In genomic region chr3:94336076-94336741, GRCh38 we compare ENCODE assay signal across 8 cellular contexts.
A peak's percentile ranks its signal among the peaks of the same experiment; 100 is the strongest.
DNase-seq lines count a peak whose midpoint lies in the region; ATAC-seq, FAIRE-seq and TF ChIP-seq lines count a peak whose summit lies in the region.

No MANE protein-coding gene starts in this region.

- no peak overlapping the region for H3K27ac ChIP-seq in CD8-positive, alpha-beta memory T cell (ENCODE audit: low read depth, low read length)

- H3K36me3 Mint-ChIP-seq in activated naive CD4-positive, alpha-beta T cell treated with anti-CD3 and anti-CD28 coated beads, Interleukin-2, amount 10 ng/mL, durations not matched to agents 7 days and 5 days, result no peaks in the 10 kb centered on the region
- H3K36me3 Mint-ChIP-seq in CD8-positive, alpha-beta memory T cell, result no peaks in the 10 kb centered on the region

- no peaks in the 10 kb centered on the region for H3K4me1 ChIP-seq in CD8-positive, alpha-beta memory T cell (ENCODE audit: insufficient read depth, low read length)

- no peak overlapping the region for H3K4me3 Mint-ChIP-seq in activated naive CD4-positive, alpha-beta T cell treated with anti-CD3 and anti-CD28 coated beads, Interleukin-2, amount 10 ng/mL, durations not matched to agents 7 days and 5 days
- H3K4me3 Mint-ChIP-seq in CD8-positive, alpha-beta memory T cell, result no peak overlapping the region

- H3K4me3 ChIP-seq in CD8-positive, alpha-beta memory T cell (ENCODE audit: low read length), result no peak overlapping the region

- POLR2A ChIA-PET in CD8-positive, alpha-beta memory T cell (lab: Charles Lee), result no interaction called here

- CTCF ChIA-PET in activated naive CD4-positive, alpha-beta T cell treated with anti-CD3 and anti-CD28 coated beads, Interleukin-2, amount 10 ng/mL, durations not matched to agents 7 days and 5 days (lab: Charles Lee), result no interaction called here
- CTCF ChIA-PET in CD8-positive, alpha-beta memory T cell (lab: Charles Lee), result no interaction called here

- no peaks in the 10 kb centered on the region for H3K36me3 ChIP-seq in CD8-positive, alpha-beta memory T cell (ENCODE audit: insufficient read depth, low read length)

- H3K9me3 Mint-ChIP-seq in activated naive CD4-positive, alpha-beta T cell treated with anti-CD3 and anti-CD28 coated beads, Interleukin-2, amount 10 ng/mL, durations not matched to agents 7 days and 5 days, result no peaks in the 10 kb centered on the region
- H3K9me3 Mint-ChIP-seq in CD8-positive, alpha-beta memory T cell, result peaks cover 0 to 5% (median 0%) of the 10 kb centered on the region in 5 donors

- no peak for FAIRE-seq in urothelium cell line (lab: Jason Lieb, UNC)

- no peaks in the 10 kb centered on the region for H3K9me3 ChIP-seq in CD8-positive, alpha-beta memory T cell (ENCODE audit: low read length)

- no peaks in the 10 kb centered on the region for H3K27me3 Mint-ChIP-seq in activated naive CD4-positive, alpha-beta T cell treated with anti-CD3 and anti-CD28 coated beads, Interleukin-2, amount 10 ng/mL, durations not matched to agents 7 days and 5 days
- peaks cover 0 to 2% of the 10 kb centered on the region in 2 donors for H3K27me3 Mint-ChIP-seq in CD8-positive, alpha-beta memory T cell

- no peak overlapping the region for H3K27ac Mint-ChIP-seq in activated naive CD4-positive, alpha-beta T cell treated with anti-CD3 and anti-CD28 coated beads, Interleukin-2, amount 10 ng/mL, durations not matched to agents 7 days and 5 days
- no peak overlapping the region for H3K27ac Mint-ChIP-seq in CD8-positive, alpha-beta memory T cell

- DNase-seq in A172 (ENCODE audit: low spot score) (peak; percentile 49), HCEC 1CT (peak; percentile 37), hepatic stellate cell (ENCODE audit: low spot score) (peak; percentile 7), urothelium cell line (ENCODE audit: low spot score) (peak; percentile 43)
- DNase-seq in activated naive CD4-positive, alpha-beta T cell treated with anti-CD3 and anti-CD28 coated beads, Interleukin-2, amount 10 ng/mL, durations not matched to agents 7 days and 5 days, result no peak
- no peak for DNase-seq in stimulated activated CD4-positive, alpha-beta T cell treated with anti-CD3 and anti-CD28 coated beads, Interleukin-12 subunit alpha, Interleukin-12 subunit beta, amount 100 ng/mL, for 4 hours
- DNase-seq in CD8-positive, alpha-beta memory T cell, result no peak

- no peaks in the 10 kb centered on the region for H3K27me3 ChIP-seq in CD8-positive, alpha-beta memory T cell (ENCODE audit: insufficient read depth, low read length, poor library complexity, severe bottlenecking)

- H3K4me1 Mint-ChIP-seq in activated naive CD4-positive, alpha-beta T cell treated with anti-CD3 and anti-CD28 coated beads, Interleukin-2, amount 10 ng/mL, durations not matched to agents 7 days and 5 days, result no peaks in the 10 kb centered on the region
- H3K4me1 Mint-ChIP-seq in CD8-positive, alpha-beta memory T cell, result no peaks in the 10 kb centered on the region

- peak; percentile 97 for ATAC-seq in SK-N-SH treated with all-trans-retinoic acid at 6 μM for 48 hours

TF ChIP-seq in SK-N-SH treated with all-trans-retinoic acid at 6 μM for 48 hours, 23 proteins besides CTCF, POLR2A, EP300 and RAD21:
- TF ChIP-seq ZFP30 (CRISPR knock-in tag; IDR thresholded peaks at IDR 0.05) (no peak), PPARA (CRISPR knock-in tag; IDR thresholded peaks at IDR 0.05; ENCODE audit: borderline replicate concordance) (no peak), POU6F1 (CRISPR knock-in tag; IDR thresholded peaks at IDR 0.05; ENCODE audit: borderline replicate concordance, low read depth) (no peak), ARNTL (CRISPR knock-in tag; IDR thresholded peaks at IDR 0.05; ENCODE audit: borderline replicate concordance, low read depth) (no peak), ZNF8 (CRISPR knock-in tag; IDR thresholded peaks at IDR 0.05) (no peak), GLIS3 (CRISPR knock-in tag; IDR thresholded peaks at IDR 0.05) (no peak), OSR1 (CRISPR knock-in tag; IDR thresholded peaks at IDR 0.05) (no peak), CREB5 (CRISPR knock-in tag; IDR thresholded peaks at IDR 0.05; ENCODE audit: low read depth) (no peak), RARB (CRISPR knock-in tag; IDR thresholded peaks at IDR 0.05) (no peak), ZNF70 (CRISPR knock-in tag; IDR thresholded peaks at IDR 0.05) (no peak), ZNF565 (CRISPR knock-in tag; conservative IDR thresholded peaks at IDR 0.05; ENCODE audit: low read depth) (no peak), SNAI2 (CRISPR knock-in tag; IDR thresholded peaks at IDR 0.05) (no peak), ZFP3 (CRISPR knock-in tag; IDR thresholded peaks at IDR 0.05) (no peak), BACH2 (CRISPR knock-in tag; IDR thresholded peaks at IDR 0.05; ENCODE audit: borderline replicate concordance) (no peak), ZC3H10 (CRISPR knock-in tag; IDR thresholded peaks at IDR 0.05) (no peak), PATZ1 (CRISPR knock-in tag; IDR thresholded peaks at IDR 0.05; ENCODE audit: borderline replicate concordance) (no peak), TCF4 (CRISPR knock-in tag; IDR thresholded peaks at IDR 0.05; ENCODE audit: borderline replicate concordance) (no peak)
- TF ChIP-seq, protein P1, sequence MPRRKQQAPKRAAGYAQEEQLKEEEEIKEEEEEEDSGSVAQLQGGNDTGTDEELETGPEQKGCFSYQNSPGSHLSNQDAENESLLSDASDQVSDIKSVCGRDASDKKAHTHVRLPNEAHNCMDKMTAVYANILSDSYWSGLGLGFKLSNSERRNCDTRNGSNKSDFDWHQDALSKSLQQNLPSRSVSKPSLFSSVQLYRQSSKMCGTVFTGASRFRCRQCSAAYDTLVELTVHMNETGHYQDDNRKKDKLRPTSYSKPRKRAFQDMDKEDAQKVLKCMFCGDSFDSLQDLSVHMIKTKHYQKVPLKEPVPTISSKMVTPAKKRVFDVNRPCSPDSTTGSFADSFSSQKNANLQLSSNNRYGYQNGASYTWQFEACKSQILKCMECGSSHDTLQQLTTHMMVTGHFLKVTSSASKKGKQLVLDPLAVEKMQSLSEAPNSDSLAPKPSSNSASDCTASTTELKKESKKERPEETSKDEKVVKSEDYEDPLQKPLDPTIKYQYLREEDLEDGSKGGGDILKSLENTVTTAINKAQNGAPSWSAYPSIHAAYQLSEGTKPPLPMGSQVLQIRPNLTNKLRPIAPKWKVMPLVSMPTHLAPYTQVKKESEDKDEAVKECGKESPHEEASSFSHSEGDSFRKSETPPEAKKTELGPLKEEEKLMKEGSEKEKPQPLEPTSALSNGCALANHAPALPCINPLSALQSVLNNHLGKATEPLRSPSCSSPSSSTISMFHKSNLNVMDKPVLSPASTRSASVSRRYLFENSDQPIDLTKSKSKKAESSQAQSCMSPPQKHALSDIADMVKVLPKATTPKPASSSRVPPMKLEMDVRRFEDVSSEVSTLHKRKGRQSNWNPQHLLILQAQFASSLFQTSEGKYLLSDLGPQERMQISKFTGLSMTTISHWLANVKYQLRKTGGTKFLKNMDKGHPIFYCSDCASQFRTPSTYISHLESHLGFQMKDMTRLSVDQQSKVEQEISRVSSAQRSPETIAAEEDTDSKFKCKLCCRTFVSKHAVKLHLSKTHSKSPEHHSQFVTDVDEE (CRISPR knock-in tag; IDR thresholded peaks at IDR 0.05), result no peak

Comparison
In these comparisons a context has a peak if more than half of its experiments do, and no peak if none do; other contexts are left out.
1. DNase-seq: peak in A172 (single experiment), HCEC 1CT (single experiment), hepatic stellate cell (single experiment) and urothelium cell line (single experiment); none in activated naive CD4-positive, alpha-beta T cell treated with anti-CD3 and anti-CD28 coated beads, Interleukin-2, amount 10 ng/mL, durations not matched to agents 7 days and 5 days (single experiment), stimulated activated CD4-positive, alpha-beta T cell treated with anti-CD3 and anti-CD28 coated beads, Interleukin-12 subunit alpha, Interleukin-12 subunit beta, amount 100 ng/mL, for 4 hours (single experiment) and CD8-positive, alpha-beta memory T cell (0 of 5).